Comparison of ENCODE assay signal across 16 cellular contexts in the genomic region with DNA sequence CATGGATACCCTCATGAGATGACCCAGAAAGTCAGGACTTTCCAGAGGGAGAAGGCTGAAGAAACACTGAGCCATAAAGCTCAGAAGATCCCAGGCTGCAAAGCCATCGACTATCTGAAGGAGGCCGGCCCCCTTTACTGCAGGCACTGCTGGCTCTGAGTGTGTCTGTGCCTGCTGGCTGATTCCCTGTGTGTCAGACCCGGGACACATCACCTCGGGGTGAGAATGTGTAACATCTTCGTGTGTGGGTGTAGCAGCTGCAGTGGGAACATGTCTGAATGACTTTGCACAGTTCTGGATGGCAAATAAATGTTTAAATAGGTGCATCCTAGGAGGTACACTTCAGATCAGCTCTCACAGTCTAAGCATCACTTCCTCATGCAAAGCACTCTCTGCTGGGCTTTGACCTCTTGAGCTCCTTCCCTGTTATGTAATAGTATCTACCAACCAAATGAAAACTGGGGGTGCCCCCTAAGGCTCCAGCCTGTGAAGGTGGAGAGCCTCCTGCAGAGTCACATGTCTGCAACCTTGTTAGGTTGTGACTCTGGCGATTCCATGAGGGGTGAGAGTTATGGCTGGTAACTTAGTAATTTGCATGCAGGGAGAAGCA.
DNase-seq lines count a peak whose midpoint lies in the region; ATAC-seq and TF ChIP-seq lines count a peak whose summit lies in the region.
"Had no signal": no experiment of that assay in that cellular context is flagged by ENCODE, and none has a peak within 500 bp of the region (broad histone marks: within the 10 kb centered on the region; RNA-seq: fewer than 3 reads in every experiment).

No MANE protein-coding gene starts in this region.

- H2AFZ ChIP-seq in OCI-LY3 (ENCODE audit: low read depth, low read length): no peak overlapping the region

- H3K9me3 ChIP-seq in DOHH2 (ENCODE audit: control insufficient read depth, insufficient read depth, low read length) (no peaks in the 10 kb centered on the region), OCI-LY3 (ENCODE audit: insufficient read depth, low read length) (no peaks in the 10 kb centered on the region), skeletal muscle satellite cell (replicated peaks; ENCODE audit: low read length) (no peaks in the 10 kb centered on the region)
- H3K9me3 ChIP-seq: A549, HAP-1 had no signal

- H3K79me2 ChIP-seq in DOHH2 (ENCODE audit: control insufficient read depth, low read length): no peaks in the 10 kb centered on the region
- no peaks in the 10 kb centered on the region for H3K79me2 ChIP-seq in OCI-LY3 (ENCODE audit: low read length)

- H3K4me1 ChIP-seq in DOHH2 (ENCODE audit: control insufficient read depth, low read length) (peaks cover 21% of the 10 kb centered on the region), OCI-LY3 (ENCODE audit: low read length) (peaks cover 13% of the 10 kb centered on the region), skeletal muscle satellite cell (ENCODE audit: control insufficient read depth, insufficient read depth, low read length) (peaks cover 12% of the 10 kb centered on the region)
- H3K4me1 ChIP-seq: A549, HAP-1 had no signal

- no peak overlapping the region for H3K4me3 ChIP-seq in DOHH2 (ENCODE audit: low read length)
- no peak overlapping the region for H3K4me3 ChIP-seq in OCI-LY3 (ENCODE audit: low read length)
- no peak overlapping the region for H3K4me3 ChIP-seq in skeletal muscle satellite cell (ENCODE audit: low read length)
- no peak overlapping the region for H3K4me3 ChIP-seq in coronary artery
- H3K4me3 ChIP-seq: A549, HAP-1 had no signal

- intact Hi-C loops in head of caudate nucleus (cut with DNase I): no loop called here

- TF ChIP-seq CTCF in DOHH2 (IDR thresholded peaks at IDR 0.05; ENCODE audit: low read depth, low read length, poor library complexity, severe bottlenecking): no peak
- no peak for TF ChIP-seq CTCF in OCI-LY3 (IDR thresholded peaks at IDR 0.05; ENCODE audit: low read depth, low read length)
- TF ChIP-seq CTCF in coronary artery (IDR thresholded peaks at IDR 0.05): no peak

- no peaks in the 10 kb centered on the region for H3K9me2 ChIP-seq in DOHH2 (replicated peaks; ENCODE audit: control insufficient read depth, low read length)

- DNase-seq in head of caudate nucleus: peak; percentile 13 to 91 (median 63)
- no peak for DNase-seq in NCI-H1694 treated with DMSO at 0.1 percent for 48 hours (lab: John Stamatoyannopoulos, UW)
- no peak for DNase-seq in coronary artery (ENCODE audit: low spot score)
- DNase-seq: COR-L47; DMS153; NCI-H1417; NCI-H2029 treated with DMSO at 0.1 percent for 48 hours; NCI-H2227 treated with DMSO at 0.1 percent for 48 hours; NCI-H69; NK-92 treated with Interleukin-12 subunit alpha and Interleukin-12 subunit beta, amount 100 ng/mL, for 24 hours had no signal

- H3K27ac ChIP-seq in DOHH2 (ENCODE audit: low read depth, low read length) (no peak overlapping the region), OCI-LY3 (ENCODE audit: low read length) (no peak overlapping the region), coronary artery (no peak overlapping the region)
- H3K27ac ChIP-seq: A549 had no signal

- no peaks in the 10 kb centered on the region for H3F3A ChIP-seq in DOHH2 (ENCODE audit: control insufficient read depth, insufficient read depth)

- H3K4me2 ChIP-seq in DOHH2 (ENCODE audit: low read length) (peak overlapping the region; percentile 34), OCI-LY3 (ENCODE audit: low read length) (peak overlapping the region; percentile 31), skeletal muscle satellite cell (ENCODE audit: low read length) (no peak overlapping the region)
- H3K4me2 ChIP-seq: A549 had no signal

- H4K20me1 ChIP-seq in DOHH2 (ENCODE audit: control insufficient read depth, insufficient read depth, low read depth, low read length) (no peaks in the 10 kb centered on the region), OCI-LY3 (ENCODE audit: insufficient read depth, low read length) (no peaks in the 10 kb centered on the region)

- H3K9ac ChIP-seq in OCI-LY3 (ENCODE audit: low read length) (no peak overlapping the region), skeletal muscle satellite cell (ENCODE audit: low read depth, low read length) (peak overlapping the region; percentile 22)

- no peak for ATAC-seq in GM21526 (IDR thresholded peaks at IDR 0.05; ENCODE audit: low FRiP score, unreplicated experiment)
- ATAC-seq: A549 had no signal

- H3K27me3 ChIP-seq in DOHH2 (ENCODE audit: control insufficient read depth, low read length) (no peaks in the 10 kb centered on the region), OCI-LY3 (ENCODE audit: low read depth, low read length) (no peaks in the 10 kb centered on the region), skeletal muscle satellite cell (ENCODE audit: control insufficient read depth, insufficient read depth, low read length) (no peaks in the 10 kb centered on the region)

- no peaks in the 10 kb centered on the region for H3K36me3 ChIP-seq in DOHH2 (ENCODE audit: control insufficient read depth, low read length)
- no peaks in the 10 kb centered on the region for H3K36me3 ChIP-seq in OCI-LY3 (replicated peaks; ENCODE audit: low read depth, low read length)
- H3K36me3 ChIP-seq in skeletal muscle satellite cell (ENCODE audit: insufficient read depth, low read length): no peaks in the 10 kb centered on the region
- H3K36me3 ChIP-seq: HAP-1 had no signal

Comparison
In these comparisons a context has a peak if more than half of its experiments do, and no peak if none do; other contexts are left out.
1. DNase-seq: peak in head of caudate nucleus (42 of 42); none in NCI-H1694 treated with DMSO at 0.1 percent for 48 hours (single experiment) and coronary artery (single experiment).